ENCODE assay signal across 35 cellular contexts in genomic region chr3:37569991-37570390, GRCh38.
"Had no signal": no experiment of that assay in that cellular context is flagged by ENCODE, and none has a peak within 500 bp of the region (broad histone marks: within the 10 kb centered on the region; RNA-seq: fewer than 3 reads in every experiment).

No MANE protein-coding gene starts in this region.

- H3K27me3 Mint-ChIP-seq: activated B cell treated with CpG ODN at 0.5 μM for 24 hours; activated CD8-positive, alpha-beta T cell treated with anti-CD3 and anti-CD28 coated beads for 36 hours; activated naive CD8-positive, alpha-beta T cell treated with anti-CD3 and anti-CD28 coated beads for 36 hours; dendritic cell treated with granulocyte-macrophage colony-stimulating factor and Interleukin-4, amounts not matched to agents 40 ng/mL and 50 ng/mL, for 4 days had no signal

- H3K4me3 Mint-ChIP-seq: activated B cell treated with CpG ODN at 0.5 μM for 24 hours; activated CD8-positive, alpha-beta T cell treated with anti-CD3 and anti-CD28 coated beads for 36 hours; activated naive CD4-positive, alpha-beta T cell treated with anti-CD3 and anti-CD28 coated beads for 36 hours; activated naive CD4-positive, alpha-beta T cell treated with anti-CD3 and anti-CD28 coated beads, Interleukin-2, amount 50 U/mL, for 24 hours; activated naive CD8-positive, alpha-beta T cell treated with anti-CD3 and anti-CD28 coated beads for 36 hours; activated naive CD8-positive, alpha-beta T cell treated with anti-CD3 and anti-CD28 coated beads, Interleukin-2, amount 50 U/mL, for 24 hours; activated T-cell treated with anti-CD3 and anti-CD28 coated beads, Interleukin-2, amount 50 U/mL, for 4 hours; central memory CD8-positive, alpha-beta T cell; dendritic cell treated with granulocyte-macrophage colony-stimulating factor and Interleukin-4, amounts not matched to agents 40 ng/mL and 50 ng/mL, for 4 days; endodermal cell; T-cell; T-helper 1 cell treated with Interleukin-12 subunit alpha and Interleukin-12 subunit beta and Interleukin-4 antibody, amounts not matched to agents 30 μg/mL and 1 μg/mL, for 36 hours had no signal

- H3K4me1 Mint-ChIP-seq: activated B cell treated with CpG ODN at 0.5 μM for 24 hours; activated naive CD4-positive, alpha-beta T cell treated with anti-CD3 and anti-CD28 coated beads, Interleukin-2, amount 50 U/mL, for 24 hours; activated naive CD8-positive, alpha-beta T cell treated with anti-CD3 and anti-CD28 coated beads for 36 hours; activated naive CD8-positive, alpha-beta T cell treated with anti-CD3 and anti-CD28 coated beads, Interleukin-2, amount 50 U/mL, for 24 hours; central memory CD8-positive, alpha-beta T cell; endodermal cell; T-cell had no signal

- ATAC-seq: activated CD4-positive, CD25-positive, alpha-beta regulatory T cell treated with anti-CD3 and anti-CD28 coated beads, Interleukin-2, amount 50 U/mL, for 24 hours; activated CD8-positive, alpha-beta T cell treated with anti-CD3 and anti-CD28 coated beads for 36 hours; activated naive CD8-positive, alpha-beta T cell treated with anti-CD3 and anti-CD28 coated beads, Interleukin-2, amount 50 U/mL, for 24 hours; activated T-cell treated with anti-CD3 and anti-CD28 coated beads, Interleukin-2, amount 50 U/mL, for 4 hours; body of pancreas; foreskin keratinocyte; gastrocnemius medialis; T-cell had no signal

- H3K9me3 Mint-ChIP-seq: activated naive CD4-positive, alpha-beta T cell treated with anti-CD3 and anti-CD28 coated beads, Interleukin-2, amount 50 U/mL, for 24 hours had no signal

- H3K27ac ChIP-seq: body of pancreas, cardiac muscle cell, coronary artery, dorsolateral prefrontal cortex, esophagus muscularis mucosa, foreskin keratinocyte, gastrocnemius medialis, WERI-Rb-1 had no signal

- H3K36me3 Mint-ChIP-seq: activated naive CD8-positive, alpha-beta T cell treated with anti-CD3 and anti-CD28 coated beads for 36 hours; T-cell had no signal

- H3K27me3 ChIP-seq: adrenal gland, body of pancreas, cardiac muscle cell, dorsolateral prefrontal cortex, esophagus muscularis mucosa, foreskin keratinocyte, gastrocnemius medialis had no signal

- H3K4me1 ChIP-seq: foreskin keratinocyte had no signal

- H3K27ac Mint-ChIP-seq: activated B cell treated with CpG ODN at 0.5 μM for 24 hours; activated CD8-positive, alpha-beta T cell treated with anti-CD3 and anti-CD28 coated beads for 36 hours; activated naive CD4-positive, alpha-beta T cell treated with anti-CD3 and anti-CD28 coated beads for 36 hours; activated naive CD4-positive, alpha-beta T cell treated with anti-CD3 and anti-CD28 coated beads, Interleukin-2, amount 50 U/mL, for 24 hours; activated naive CD8-positive, alpha-beta T cell treated with anti-CD3 and anti-CD28 coated beads for 36 hours; activated naive CD8-positive, alpha-beta T cell treated with anti-CD3 and anti-CD28 coated beads, Interleukin-2, amount 50 U/mL, for 24 hours; activated T-helper 2 cell treated with anti-CD3 and anti-CD28 coated beads, Interferon-gamma antibody, Interleukin-2, Interleukin-4, amounts not matched to agents 10 μg/mL and 5 μg/mL and 100 μg/mL, durations not matched to agents 14 hours and 24 hours and 36 hours; dendritic cell treated with granulocyte-macrophage colony-stimulating factor and Interleukin-4, amounts not matched to agents 40 ng/mL and 50 ng/mL, for 4 days; endodermal cell; T-cell; T-helper 1 cell treated with Interleukin-12 subunit alpha and Interleukin-12 subunit beta and Interleukin-4 antibody, amounts not matched to agents 30 μg/mL and 1 μg/mL, for 36 hours had no signal

- H3K36me3 ChIP-seq: adrenal gland, cardiac muscle cell, gastrocnemius medialis, WERI-Rb-1 had no signal

- H3K4me3 ChIP-seq: adrenal gland, body of pancreas, cardiac muscle cell, coronary artery, dorsolateral prefrontal cortex, esophagus muscularis mucosa, gastrocnemius medialis had no signal

- DNase-seq: activated B cell treated with CpG ODN at 0.5 μM for 24 hours; activated CD4-positive, alpha-beta T cell treated with anti-CD3 and anti-CD28 coated beads for 48 hours; activated CD4-positive, alpha-beta T cell treated with anti-CD3 and anti-CD28 coated beads, Interleukin-2, amount 50 U/mL, for 1 hour; activated CD4-positive, alpha-beta T cell treated with anti-CD3 and anti-CD28 coated beads, Interleukin-2, amount 50 U/mL, for 48 hours; activated CD8-positive, alpha-beta memory T cell treated with anti-CD3 and anti-CD28 coated beads for 24 hours; activated CD8-positive, alpha-beta T cell treated with anti-CD3 and anti-CD28 coated beads for 36 hours; activated effector memory CD4-positive, alpha-beta T cell treated with anti-CD3 and anti-CD28 coated beads, Interleukin-2, amount 50 U/mL, for 16 hours; activated naive CD4-positive, alpha-beta T cell treated with anti-CD3 and anti-CD28 coated beads for 36 hours; activated naive CD8-positive, alpha-beta T cell treated with anti-CD3 and anti-CD28 coated beads for 36 hours; activated naive CD8-positive, alpha-beta T cell treated with anti-CD3 and anti-CD28 coated beads, Interleukin-2, amount 50 U/mL, for 24 hours; activated T-cell treated with anti-CD3 and anti-CD28 coated beads, Interleukin-2, amount 50 U/mL, for 4 hours; adrenal gland; amygdala; aorta; body of pancreas; dorsolateral prefrontal cortex; effector memory CD4-positive, alpha-beta T cell; endodermal cell; erythroblast; foreskin keratinocyte; gastrocnemius medialis; glutamatergic neuron; SW 1271; T-cell; T-helper 9 cell; WERI-Rb-1 had no signal
